Comparison of ENCODE assay signal across 8 cellular contexts in genomic region chr9:37529111-37529510, GRCh38. TPM values are rescaled to one million over a fixed set of nuclear protein-coding genes. Genes with fewer than 3 reads are reported as not detected.
A peak's percentile ranks its signal among the peaks of the same experiment; 100 is the strongest.
DNase-seq lines count a peak whose midpoint lies in the region; ATAC-seq and TF ChIP-seq lines count a peak whose summit lies in the region.

No MANE protein-coding gene starts in this region.

- H3K27me3 ChIP-seq in MM.1S (replicated peaks; ENCODE audit: insufficient read depth, low read length) = no peaks in the 10 kb centered on the region
- H3K27me3 ChIP-seq in smooth muscle cell (ENCODE audit: low read depth) = no peaks in the 10 kb centered on the region

- H3K9me3 ChIP-seq in MM.1S (replicated peaks; ENCODE audit: insufficient read depth, low read length) (no peaks in the 10 kb centered on the region), smooth muscle cell (replicated peaks; ENCODE audit: low read depth) (no peaks in the 10 kb centered on the region)

- H3K9me2 ChIP-seq in MM.1S (replicated peaks; ENCODE audit: insufficient read depth, low read length) = no peaks in the 10 kb centered on the region

- H3K27ac Mint-ChIP-seq in naive B cell = peak overlapping the region in 3 of 6 donors; percentile 13 to 89 (median 84)

- H3K36me3 ChIP-seq in MM.1S (replicated peaks; ENCODE audit: insufficient read depth, low read length) (no peaks in the 10 kb centered on the region; the same call in 1 of the 2 replicates), smooth muscle cell (ENCODE audit: low read depth) (no peaks in the 10 kb centered on the region)

- H3K4me3 ChIP-seq in MM.1S (ENCODE audit: low read length) (peak overlapping the region; percentile 60), smooth muscle cell (no peak overlapping the region)

- no peaks in the 10 kb centered on the region for H4K20me1 ChIP-seq in MM.1S (ENCODE audit: insufficient read depth, low read length)
- no peaks in the 10 kb centered on the region for H4K20me1 ChIP-seq in smooth muscle cell (ENCODE audit: low read depth)

- peaks cover 36% of the 10 kb centered on the region for H3K4me1 ChIP-seq in MM.1S (ENCODE audit: low read length)
- H3K4me1 ChIP-seq in smooth muscle cell (ENCODE audit: low read depth) = no peaks in the 10 kb centered on the region

- peaks cover 0 to 2% (median 0%) of the 10 kb centered on the region in 7 donors for H3K9me3 Mint-ChIP-seq in naive B cell

- H3K27me3 Mint-ChIP-seq in naive B cell = no peaks in the 10 kb centered on the region

- peaks cover 44% of the 10 kb centered on the region for H3F3A ChIP-seq in MM.1S (ENCODE audit: insufficient read depth, low read length)
- no peaks in the 10 kb centered on the region for H3F3A ChIP-seq in smooth muscle cell (ENCODE audit: low read depth)

- 95% methylated on average over 14 of the region's 14 CpGs for WGBS in smooth muscle cell (ENCODE audit: low lambda C conversion rate)

- H3K36me3 Mint-ChIP-seq in naive B cell = peaks cover 21 to 28% of the 10 kb centered on the region in 2 donors

- peak overlapping the region; percentile 11; the same call in 1 of the 2 replicates for H2AFZ ChIP-seq in MM.1S (ENCODE audit: low read length)
- no peak overlapping the region for H2AFZ ChIP-seq in smooth muscle cell (ENCODE audit: low read depth)

- DNase-seq in MM.1S (peak; percentile 96), activated T-cell treated with anti-CD3 and anti-CD28 coated beads for 48 hours (ENCODE audit: low read depth) (peak; percentile 66), naive B cell (peak; percentile 32), ureter (ENCODE audit: low spot score) (peak; percentile 46), smooth muscle cell (lab: John Stamatoyannopoulos, UW; ENCODE audit: unreplicated experiment) (no peak), SW480 (ENCODE audit: low spot score) (no peak)

- H3K27ac ChIP-seq in MM.1S (ENCODE audit: low read length) (peak overlapping the region; percentile 94), smooth muscle cell (ENCODE audit: low read depth) (no peak overlapping the region)

- H3K4me1 Mint-ChIP-seq in naive B cell = peaks cover 4 to 15% (median 8%) of the 10 kb centered on the region in 3 donors

- peak; percentile 71 for ATAC-seq in GM18868 (IDR thresholded peaks at IDR 0.05; ENCODE audit: unreplicated experiment)
- peak; percentile 80 to 85 for ATAC-seq in naive B cell (ENCODE audit: low read depth in 2 of 2)
- ATAC-seq in GM19035 (IDR thresholded peaks at IDR 0.05; ENCODE audit: unreplicated experiment) = no peak

- peak overlapping the region; percentile 71 for H3K4me2 ChIP-seq in MM.1S (ENCODE audit: low read depth, low read length)
- no peak overlapping the region for H3K4me2 ChIP-seq in smooth muscle cell

- H3K9ac ChIP-seq in MM.1S (ENCODE audit: low read length) (peak overlapping the region; percentile 87), smooth muscle cell (ENCODE audit: low read depth) (no peak overlapping the region)

- no peak overlapping the region for H3K4me3 Mint-ChIP-seq in naive B cell

- TF ChIP-seq CTCF in MM.1S (IDR thresholded peaks at IDR 0.05; ENCODE audit: low read length) (no peak), smooth muscle cell (IDR thresholded peaks at IDR 0.05; ENCODE audit: borderline replicate concordance, insufficient read depth, poor library complexity, severe bottlenecking) (no peak)

- H3K79me2 ChIP-seq in MM.1S (ENCODE audit: low read length) (peaks cover 4% of the 10 kb centered on the region; the same call in 1 of the 2 replicates), smooth muscle cell (ENCODE audit: low read depth) (no peaks in the 10 kb centered on the region)

RNA-seq across cellular contexts. Expression of gene POLR1E, which starts 43.4 kb away (rescaled TPM):
- polyA plus RNA-seq in naive B cell (ENCODE audit: low read depth in 6 of 6) = 10 to 100 TPM in 3 of 6 donors, 1 to 10 TPM in 3; 5.5 to 15.8 (median 10.4) TPM
- 27.5 TPM for total RNA-seq in ureter
- 10.9 and 16.8 TPM in 2 replicates for total RNA-seq in smooth muscle cell
- 9.0 and 12.6 TPM in 2 replicates for polyA plus RNA-seq in smooth muscle cell

RNA-seq across cellular contexts. Expression of gene FBXO10, which starts 47.1 kb away (rescaled TPM):
- polyA plus RNA-seq in naive B cell (ENCODE audit: low read depth in 6 of 6) (1 to 10 TPM; 2.7 to 7.8 (median 7.5) TPM), smooth muscle cell (4.8 and 7.0 TPM in 2 replicates)
- total RNA-seq in ureter (7.5 TPM), smooth muscle cell (3.5 and 6.4 TPM in 2 replicates)

Comparison
In these comparisons a context has a peak if more than half of its experiments do, and no peak if none do; other contexts are left out.
1. DNase-seq: peak in MM.1S (single experiment), activated T-cell treated with anti-CD3 and anti-CD28 coated beads for 48 hours (single experiment), naive B cell (single experiment) and ureter (single experiment); none in smooth muscle cell (single experiment) and SW480 (single experiment).